ENCODE assay signal across 1 cellular context in the genomic region with DNA sequence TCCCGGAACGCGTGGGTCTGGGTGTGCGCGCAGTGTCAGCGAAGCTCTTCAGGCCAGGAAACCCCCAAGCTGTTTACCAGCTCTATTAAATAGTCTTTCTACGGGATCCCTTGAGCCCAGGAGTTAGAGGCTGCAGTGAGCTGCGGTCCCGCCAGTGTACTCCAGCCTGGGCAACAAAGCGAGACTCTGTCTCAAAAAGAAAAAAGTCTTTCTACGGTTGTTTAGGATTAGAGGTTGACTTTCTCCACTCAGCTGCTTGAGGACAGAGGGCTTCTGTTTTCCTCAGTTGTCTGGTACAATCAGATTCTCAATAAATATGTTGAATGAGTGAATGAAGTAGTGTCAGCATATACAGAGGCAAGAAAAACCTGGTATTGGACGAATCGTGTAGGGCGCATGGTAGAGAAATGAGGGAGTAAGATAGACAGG.
A peak's percentile ranks its signal among the peaks of the same experiment; 100 is the strongest.
TF ChIP-seq lines count a peak whose summit lies in the region.

No MANE protein-coding gene starts in this region.

TF ChIP-seq in HepG2, 621 proteins besides CTCF, POLR2A, EP300 and RAD21:
- TF ChIP-seq ZNF609 (CRISPR knock-in tag; IDR thresholded peaks at IDR 0.05; ENCODE audit: borderline replicate concordance) = 0 out of 2 replicates have a peak, but pooled peaks have one; percentile 3
- 0 out of 2 replicates have a peak, but pooled peaks have one; percentile 9 for TF ChIP-seq FOXC1 (CRISPR knock-in tag; IDR thresholded peaks at IDR 0.05; ENCODE audit: borderline replicate concordance)
- 0 out of 2 replicates have a peak, but pooled peaks have one; percentile 54 for TF ChIP-seq ZNF121 (CRISPR knock-in tag; IDR thresholded peaks at IDR 0.05)
- TF ChIP-seq FOXK1 (CRISPR knock-in tag; IDR thresholded peaks at IDR 0.05; ENCODE audit: borderline replicate concordance, low read depth) = no peak
TF ChIP-seq in HepG2: peak in this region for 3.
